8 cellular contexts compared by ENCODE assay signal in genomic region chr15:65133550-65134200, GRCh38.
DNase-seq lines count a peak whose midpoint lies in the region; ATAC-seq and TF ChIP-seq lines count a peak whose summit lies in the region.

TSS of gene PDCD7 (minus strand) at chr15:65133808. CDS start at chr15:65133781, 27 bp downstream.

- DNase-seq in AG20443 (ENCODE audit: low spot score) = peak; percentile 98
- DNase-seq in NCI-H524 (lab: John Stamatoyannopoulos, UW) = peak; percentile 95
- DNase-seq in activated CD4-positive, alpha-beta T cell treated with anti-CD3 and anti-CD28 coated beads for 4 hours = peak; percentile 77 to 78
- DNase-seq in stimulated activated CD4-positive, alpha-beta T cell treated with anti-CD3 and anti-CD28 coated beads, Interleukin-1b, Interleukin-23, amount 100 ng/mL, for 4 hours (ENCODE audit: low read depth in 2 of 2) = peak; percentile 61 to 63

- TF ChIP-seq POLR2A in GM19099 (IDR thresholded peaks at IDR 0.05; ENCODE audit: extremely low read depth, insufficient read length, low read depth) = peak; percentile 93

- peak; percentile 88 for ATAC-seq in HG03439 (IDR thresholded peaks at IDR 0.05; ENCODE audit: unreplicated experiment)

- H3K27me3 ChIP-seq in layer of hippocampus (ENCODE audit: control insufficient read depth, insufficient read depth, low read length) = no peaks in the 10 kb centered on the region

- H3K27ac ChIP-seq in cingulate gyrus (ENCODE audit: low read depth, low read length) (peak within 1 kb of the TSS; percentile 67), layer of hippocampus (ENCODE audit: low read depth, low read length) (peak within 1 kb of the TSS; percentile 75)

Comparison
In these comparisons a context has a peak if more than half of its experiments do, and no peak if none do; other contexts are left out.
1. Peak in every context shown above with its lines: DNase-seq, ATAC-seq and H3K27ac ChIP-seq.